In the genomic region with DNA sequence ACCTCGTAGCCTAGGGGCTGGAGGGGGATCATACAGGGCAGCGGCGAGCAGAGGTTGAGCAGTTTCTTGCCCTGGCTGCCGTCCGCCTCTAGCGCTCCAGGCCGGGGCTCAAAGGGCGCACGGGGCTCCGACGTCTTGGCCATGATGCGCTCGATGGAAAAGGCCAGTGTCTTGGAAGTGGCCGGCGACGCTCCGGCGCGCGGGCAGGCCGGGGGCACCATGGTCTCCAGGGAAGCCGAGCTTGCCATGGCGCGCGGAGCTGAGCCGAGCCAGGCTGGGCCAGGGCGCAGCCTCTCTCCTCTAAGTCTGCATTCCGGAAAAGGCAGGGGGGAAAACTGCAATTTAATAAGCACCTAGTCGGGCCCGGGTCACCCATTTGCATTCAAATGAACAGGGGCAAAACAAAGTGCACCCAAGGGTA, we compare ENCODE assay signal across 21 cellular contexts. TPM values are rescaled to one million over a fixed set of nuclear protein-coding genes. Genes with fewer than 3 reads are reported as not detected.
A peak's percentile ranks its signal among the peaks of the same experiment; 100 is the strongest.
DNase-seq lines count a peak whose midpoint lies in the region; ATAC-seq, FAIRE-seq and TF ChIP-seq lines count a peak whose summit lies in the region.
"Had no signal": no experiment of that assay in that cellular context is flagged by ENCODE, and none has a peak within 500 bp of the region (broad histone marks: within the 10 kb centered on the region; RNA-seq: fewer than 3 reads in every experiment).

No MANE protein-coding gene starts in this region.

- no peak overlapping the region for H2AFZ ChIP-seq in endothelial cell of umbilical vein (ENCODE audit: low read depth, low read length)

- CTCF ChIA-PET in endothelial cell of umbilical vein (lab: Charles Lee), result no interaction called here

- dilution Hi-C loops in endothelial cell of umbilical vein (cut with MboI; ENCODE audit: extremely low pct_ligation_motif_present, low sequenced_read_pairs), result no loop called here

- H3K4me2 ChIP-seq in endothelial cell of umbilical vein (ENCODE audit: insufficient read depth, low read length), result no peak overlapping the region

- H3K79me2 ChIP-seq in endothelial cell of umbilical vein (ENCODE audit: control insufficient read depth, insufficient read depth, low read length), result no peaks in the 10 kb centered on the region

- H3K9me3 ChIP-seq in endothelial cell of umbilical vein (replicated peaks; ENCODE audit: control insufficient read depth, insufficient read depth, low read length) (no peaks in the 10 kb centered on the region), transverse colon (no peaks in the 10 kb centered on the region), gastroesophageal sphincter (no peaks in the 10 kb centered on the region)

- no peak for TF ChIP-seq POLR2A in endothelial cell of umbilical vein (IDR thresholded peaks at IDR 0.05; ENCODE audit: low read depth, low read length)
- TF ChIP-seq POLR2A in transverse colon (IDR thresholded peaks at IDR 0.05), result no peak
- no peak for TF ChIP-seq POLR2A in gastroesophageal sphincter (IDR thresholded peaks at IDR 0.05)

- H4K20me1 ChIP-seq in endothelial cell of umbilical vein (replicated peaks; ENCODE audit: control insufficient read depth, extremely low read depth, insufficient read depth, low read length), result no peaks in the 10 kb centered on the region

- in situ Hi-C loops in transverse colon (cut with MboI; ENCODE audit: low pct_ligation_motif_present in 1 of 4, low pct_unique_long_range_greater_than_20kb in 1 of 4, low sequenced_read_pairs in 3 of 4), result no loop called here

- ATAC-seq in GM21528 (IDR thresholded peaks at IDR 0.05; ENCODE audit: low FRiP score, unreplicated experiment) (no peak), gastroesophageal sphincter (no peak)
- ATAC-seq: sciatic nerve had no signal

- POLR2A ChIA-PET in endothelial cell of umbilical vein (lab: Charles Lee), result no interaction called here

- H3K4me3 ChIP-seq in endothelial cell of umbilical vein (replicated peaks in 1 of 3; ENCODE audit: insufficient read depth in 1 of 3, low read depth in 1 of 3, low read length in 3 of 3) (no peak overlapping the region), transverse colon (no peak overlapping the region), gastroesophageal sphincter (peak overlapping the region in 1 of 2 donors; percentile 14)
- H3K4me3 ChIP-seq: SK-N-MC had no signal

- DNase-seq in DMS 273 (lab: John Stamatoyannopoulos, UW; ENCODE audit: unreplicated experiment) (peak; percentile 59), DMS 273 treated with DMSO at 0.1 percent for 48 hours (lab: John Stamatoyannopoulos, UW) (no peak), NCI-H69 (lab: John Stamatoyannopoulos, UW) (peak; percentile 40), endothelial cell of umbilical vein (ENCODE audit: low read depth, low spot score) (no peak), retina (peak; percentile 86), transverse colon (no peak)
- DNase-seq: activated T-cell treated with anti-CD3 and anti-CD28 coated beads, Interleukin-2, amount 50 U/mL, for 24 hours; EL; foreskin melanocyte; IMR-90; MV-4-11 had no signal

- H3K27me3 ChIP-seq in endothelial cell of umbilical vein (ENCODE audit: control insufficient read depth in 2 of 2, insufficient read depth in 2 of 2, low read length in 2 of 2) (peaks cover 87 to 99% of the 10 kb centered on the region in 2 experiments), transverse colon (peaks cover 100% of the 10 kb centered on the region), gastroesophageal sphincter (peaks cover 100% of the 10 kb centered on the region)

- H3K4me1 ChIP-seq in endothelial cell of umbilical vein (ENCODE audit: control insufficient read depth, extremely low read depth, insufficient read depth, low read length) (no peaks in the 10 kb centered on the region), transverse colon (peaks cover 0 to 32% (median 5%) of the 10 kb centered on the region in 4 donors), gastroesophageal sphincter (peaks cover 0 to 68% (median 19%) of the 10 kb centered on the region in 3 donors)

- no peak for TF ChIP-seq CTCF in endothelial cell of umbilical vein (IDR thresholded peaks at IDR 0.05; ENCODE audit: extremely low read depth in 1 of 2, insufficient read depth in 1 of 2, low read depth in 1 of 2, low read length in 2 of 2)
- no peak for TF ChIP-seq CTCF in transverse colon (IDR thresholded peaks at IDR 0.05)
- TF ChIP-seq CTCF in gastroesophageal sphincter (IDR thresholded peaks at IDR 0.05), result no peak

- no peaks in the 10 kb centered on the region for H3K9me1 ChIP-seq in endothelial cell of umbilical vein (replicated peaks; ENCODE audit: control insufficient read depth, extremely low read depth, insufficient read depth, low read length)

- no peak for FAIRE-seq in endothelial cell of umbilical vein (lab: Jason Lieb, UNC)
- FAIRE-seq: GM12891, keratinocyte, TTC549 had no signal

- TF ChIP-seq EP300 in transverse colon (IDR thresholded peaks at IDR 0.05; ENCODE audit: low read depth) (no peak), gastroesophageal sphincter (IDR thresholded peaks at IDR 0.05) (no peak)

- intact Hi-C loops in endothelial cell of umbilical vein (cut with micrococcal nuclease) (no loop called here), transverse colon (cut with DNase I; ENCODE audit: low total_unique reads) (no loop called here)

- H3K9ac ChIP-seq in endothelial cell of umbilical vein (replicated peaks; ENCODE audit: extremely low read depth, insufficient read depth, low read length), result no peak overlapping the region

- H3K36me3 ChIP-seq in endothelial cell of umbilical vein (ENCODE audit: control insufficient read depth in 2 of 2, extremely low read depth in 1 of 2, insufficient read depth in 2 of 2, low read length in 2 of 2) (no peaks in the 10 kb centered on the region), transverse colon (no peaks in the 10 kb centered on the region), gastroesophageal sphincter (no peaks in the 10 kb centered on the region)

- 3% methylated on average over 25 of the region's 30 CpGs; no CpG with 5 or more reads in 1 of the 2 donors for WGBS in transverse colon (ENCODE audit: low coverage in 1 of 2), 2 donors
- 0% methylated on average over 1 of the region's 30 CpGs; no CpG with 5 or more reads in 1 of the 2 donors for WGBS in gastroesophageal sphincter (ENCODE audit: low coverage in 1 of 2), 2 donors

- H3K27ac ChIP-seq in endothelial cell of umbilical vein (ENCODE audit: insufficient read depth, low read depth, low read length) (no peak overlapping the region), transverse colon (no peak overlapping the region), gastroesophageal sphincter (no peak overlapping the region)
- H3K27ac ChIP-seq: 22Rv1, C4-2B, SK-N-MC had no signal

- BruUV-seq in endothelial cell of umbilical vein (replicated peaks; lab: Mats Ljungman, UMichigan), result no TSS peak

TF ChIP-seq in endothelial cell of umbilical vein, 7 proteins besides CTCF, POLR2A, EP300 and RAD21:
- TF ChIP-seq EZH2 (IDR thresholded peaks at IDR 0.05; ENCODE audit: borderline replicate concordance, low read depth, low read length, severe bottlenecking) (peak; percentile 44), FOS (IDR thresholded peaks at IDR 0.05; ENCODE audit: borderline replicate concordance, insufficient read depth, low read length) (no peak)

RNA-seq across cellular contexts. Expression of gene FEZF2, which starts 0.7 kb away (rescaled TPM):
- not detected in 2 replicates for total RNA-seq in endothelial cell of umbilical vein
- not detected in 2 replicates for polyA plus RNA-seq in endothelial cell of umbilical vein
- not detected in 2 replicates for polyA plus RNA-seq in endothelial cell of umbilical vein (2011; cell fraction: cytosol; rRNA removed)
- polyA plus RNA-seq in endothelial cell of umbilical vein (2011; cell fraction: nucleus; rRNA removed), result not detected in 2 replicates
- polyA plus RNA-seq in endothelial cell of umbilical vein (2012), result not detected in 2 replicates
- not detected in 2 replicates for polyA minus RNA-seq in endothelial cell of umbilical vein
- not detected for polyA minus RNA-seq in endothelial cell of umbilical vein (2011; cell fraction: cytosol; rRNA and poly(A)+ RNA removed)
- not detected in 2 replicates for polyA minus RNA-seq in endothelial cell of umbilical vein (2011; cell fraction: nucleus; rRNA and poly(A)+ RNA removed)
- not detected for total RNA-seq in transverse colon
- not detected for total RNA-seq in gastroesophageal sphincter
- total RNA-seq: cardiac septum, IMR-90, sciatic nerve had no signal
- polyA plus RNA-seq: IMR-90, keratinocyte had no signal

Comparison
In these comparisons a context has a peak if more than half of its experiments do, and no peak if none do; other contexts are left out.
1. DNase-seq: peak in DMS 273 (single experiment), NCI-H69 (single experiment) and retina (single experiment); none in DMS 273 treated with DMSO at 0.1 percent for 48 hours (single experiment), endothelial cell of umbilical vein (single experiment) and transverse colon (single experiment).